Comparison of ENCODE assay signal across 2 cellular contexts in genomic region chr5:58406394-58406793, GRCh38.
TF ChIP-seq lines count a peak whose summit lies in the region.

No MANE protein-coding gene starts in this region.

TF ChIP-seq in SK-N-SH, 30 proteins besides CTCF, POLR2A, EP300 and RAD21:
- TF ChIP-seq FOXM1 (IDR thresholded peaks at IDR 0.05; ENCODE audit: low read depth) (no peak), FOXJ3 (CRISPR knock-in tag; IDR thresholded peaks at IDR 0.05) (no peak), MEF2A (IDR thresholded peaks at IDR 0.05; ENCODE audit: borderline replicate concordance, low read depth) (no peak), SMC3 (IDR thresholded peaks at IDR 0.05; ENCODE audit: low read depth, low read length) (no peak), EZH2phosphoT487 (IDR thresholded peaks at IDR 0.05; ENCODE audit: borderline replicate concordance, low read depth) (no peak), GABPA (IDR thresholded peaks at IDR 0.05; ENCODE audit: low read depth) (no peak)
- TF ChIP-seq, protein P1, sequence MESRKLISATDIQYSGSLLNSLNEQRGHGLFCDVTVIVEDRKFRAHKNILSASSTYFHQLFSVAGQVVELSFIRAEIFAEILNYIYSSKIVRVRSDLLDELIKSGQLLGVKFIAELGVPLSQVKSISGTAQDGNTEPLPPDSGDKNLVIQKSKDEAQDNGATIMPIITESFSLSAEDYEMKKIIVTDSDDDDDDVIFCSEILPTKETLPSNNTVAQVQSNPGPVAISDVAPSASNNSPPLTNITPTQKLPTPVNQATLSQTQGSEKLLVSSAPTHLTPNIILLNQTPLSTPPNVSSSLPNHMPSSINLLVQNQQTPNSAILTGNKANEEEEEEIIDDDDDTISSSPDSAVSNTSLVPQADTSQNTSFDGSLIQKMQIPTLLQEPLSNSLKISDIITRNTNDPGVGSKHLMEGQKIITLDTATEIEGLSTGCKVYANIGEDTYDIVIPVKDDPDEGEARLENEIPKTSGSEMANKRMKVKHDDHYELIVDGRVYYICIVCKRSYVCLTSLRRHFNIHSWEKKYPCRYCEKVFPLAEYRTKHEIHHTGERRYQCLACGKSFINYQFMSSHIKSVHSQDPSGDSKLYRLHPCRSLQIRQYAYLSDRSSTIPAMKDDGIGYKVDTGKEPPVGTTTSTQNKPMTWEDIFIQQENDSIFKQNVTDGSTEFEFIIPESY (IDR thresholded peaks at IDR 0.05; ENCODE audit: borderline replicate concordance, low read depth), result no peak
- TF ChIP-seq, protein P2, sequence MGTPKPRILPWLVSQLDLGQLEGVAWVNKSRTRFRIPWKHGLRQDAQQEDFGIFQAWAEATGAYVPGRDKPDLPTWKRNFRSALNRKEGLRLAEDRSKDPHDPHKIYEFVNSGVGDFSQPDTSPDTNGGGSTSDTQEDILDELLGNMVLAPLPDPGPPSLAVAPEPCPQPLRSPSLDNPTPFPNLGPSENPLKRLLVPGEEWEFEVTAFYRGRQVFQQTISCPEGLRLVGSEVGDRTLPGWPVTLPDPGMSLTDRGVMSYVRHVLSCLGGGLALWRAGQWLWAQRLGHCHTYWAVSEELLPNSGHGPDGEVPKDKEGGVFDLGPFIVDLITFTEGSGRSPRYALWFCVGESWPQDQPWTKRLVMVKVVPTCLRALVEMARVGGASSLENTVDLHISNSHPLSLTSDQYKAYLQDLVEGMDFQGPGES (IDR thresholded peaks at IDR 0.05; ENCODE audit: low read depth, low read length), result no peak
TF ChIP-seq in SK-N-SH: peak in this region for 0.

TF ChIP-seq in SK-N-SH treated with all-trans-retinoic acid at 6 μM for 48 hours, 23 proteins besides CTCF, POLR2A, EP300 and RAD21:
- TF ChIP-seq GLIS3 (CRISPR knock-in tag; IDR thresholded peaks at IDR 0.05) (no peak), ZC3H10 (CRISPR knock-in tag; IDR thresholded peaks at IDR 0.05) (no peak), ISL1 (CRISPR knock-in tag; IDR thresholded peaks at IDR 0.05) (no peak), ZNF565 (CRISPR knock-in tag; conservative IDR thresholded peaks at IDR 0.05; ENCODE audit: low read depth) (no peak), ZFP3 (CRISPR knock-in tag; IDR thresholded peaks at IDR 0.05) (no peak), TCF4 (CRISPR knock-in tag; IDR thresholded peaks at IDR 0.05; ENCODE audit: borderline replicate concordance) (no peak), ARNTL (CRISPR knock-in tag; IDR thresholded peaks at IDR 0.05; ENCODE audit: borderline replicate concordance, low read depth) (no peak), BACH2 (CRISPR knock-in tag; IDR thresholded peaks at IDR 0.05; ENCODE audit: borderline replicate concordance) (no peak), SNAI2 (CRISPR knock-in tag; IDR thresholded peaks at IDR 0.05) (no peak), ZFP30 (CRISPR knock-in tag; IDR thresholded peaks at IDR 0.05) (no peak), PPARA (CRISPR knock-in tag; IDR thresholded peaks at IDR 0.05; ENCODE audit: borderline replicate concordance) (no peak), ZNF70 (CRISPR knock-in tag; IDR thresholded peaks at IDR 0.05) (no peak), TOX (CRISPR knock-in tag; IDR thresholded peaks at IDR 0.05; ENCODE audit: borderline replicate concordance) (no peak)
- TF ChIP-seq, protein P3, sequence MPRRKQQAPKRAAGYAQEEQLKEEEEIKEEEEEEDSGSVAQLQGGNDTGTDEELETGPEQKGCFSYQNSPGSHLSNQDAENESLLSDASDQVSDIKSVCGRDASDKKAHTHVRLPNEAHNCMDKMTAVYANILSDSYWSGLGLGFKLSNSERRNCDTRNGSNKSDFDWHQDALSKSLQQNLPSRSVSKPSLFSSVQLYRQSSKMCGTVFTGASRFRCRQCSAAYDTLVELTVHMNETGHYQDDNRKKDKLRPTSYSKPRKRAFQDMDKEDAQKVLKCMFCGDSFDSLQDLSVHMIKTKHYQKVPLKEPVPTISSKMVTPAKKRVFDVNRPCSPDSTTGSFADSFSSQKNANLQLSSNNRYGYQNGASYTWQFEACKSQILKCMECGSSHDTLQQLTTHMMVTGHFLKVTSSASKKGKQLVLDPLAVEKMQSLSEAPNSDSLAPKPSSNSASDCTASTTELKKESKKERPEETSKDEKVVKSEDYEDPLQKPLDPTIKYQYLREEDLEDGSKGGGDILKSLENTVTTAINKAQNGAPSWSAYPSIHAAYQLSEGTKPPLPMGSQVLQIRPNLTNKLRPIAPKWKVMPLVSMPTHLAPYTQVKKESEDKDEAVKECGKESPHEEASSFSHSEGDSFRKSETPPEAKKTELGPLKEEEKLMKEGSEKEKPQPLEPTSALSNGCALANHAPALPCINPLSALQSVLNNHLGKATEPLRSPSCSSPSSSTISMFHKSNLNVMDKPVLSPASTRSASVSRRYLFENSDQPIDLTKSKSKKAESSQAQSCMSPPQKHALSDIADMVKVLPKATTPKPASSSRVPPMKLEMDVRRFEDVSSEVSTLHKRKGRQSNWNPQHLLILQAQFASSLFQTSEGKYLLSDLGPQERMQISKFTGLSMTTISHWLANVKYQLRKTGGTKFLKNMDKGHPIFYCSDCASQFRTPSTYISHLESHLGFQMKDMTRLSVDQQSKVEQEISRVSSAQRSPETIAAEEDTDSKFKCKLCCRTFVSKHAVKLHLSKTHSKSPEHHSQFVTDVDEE (CRISPR knock-in tag; IDR thresholded peaks at IDR 0.05), result no peak
- TF ChIP-seq, protein P4, sequence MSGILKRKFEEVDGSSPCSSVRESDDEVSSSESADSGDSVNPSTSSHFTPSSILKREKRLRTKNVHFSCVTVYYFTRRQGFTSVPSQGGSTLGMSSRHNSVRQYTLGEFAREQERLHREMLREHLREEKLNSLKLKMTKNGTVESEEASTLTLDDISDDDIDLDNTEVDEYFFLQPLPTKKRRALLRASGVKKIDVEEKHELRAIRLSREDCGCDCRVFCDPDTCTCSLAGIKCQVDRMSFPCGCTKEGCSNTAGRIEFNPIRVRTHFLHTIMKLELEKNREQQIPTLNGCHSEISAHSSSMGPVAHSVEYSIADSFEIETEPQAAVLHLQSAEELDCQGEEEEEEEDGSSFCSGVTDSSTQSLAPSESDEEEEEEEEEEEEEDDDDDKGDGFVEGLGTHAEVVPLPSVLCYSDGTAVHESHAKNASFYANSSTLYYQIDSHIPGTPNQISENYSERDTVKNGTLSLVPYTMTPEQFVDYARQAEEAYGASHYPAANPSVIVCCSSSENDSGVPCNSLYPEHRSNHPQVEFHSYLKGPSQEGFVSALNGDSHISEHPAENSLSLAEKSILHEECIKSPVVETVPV (CRISPR knock-in tag; IDR thresholded peaks at IDR 0.05), result no peak
- TF ChIP-seq, protein P5, sequence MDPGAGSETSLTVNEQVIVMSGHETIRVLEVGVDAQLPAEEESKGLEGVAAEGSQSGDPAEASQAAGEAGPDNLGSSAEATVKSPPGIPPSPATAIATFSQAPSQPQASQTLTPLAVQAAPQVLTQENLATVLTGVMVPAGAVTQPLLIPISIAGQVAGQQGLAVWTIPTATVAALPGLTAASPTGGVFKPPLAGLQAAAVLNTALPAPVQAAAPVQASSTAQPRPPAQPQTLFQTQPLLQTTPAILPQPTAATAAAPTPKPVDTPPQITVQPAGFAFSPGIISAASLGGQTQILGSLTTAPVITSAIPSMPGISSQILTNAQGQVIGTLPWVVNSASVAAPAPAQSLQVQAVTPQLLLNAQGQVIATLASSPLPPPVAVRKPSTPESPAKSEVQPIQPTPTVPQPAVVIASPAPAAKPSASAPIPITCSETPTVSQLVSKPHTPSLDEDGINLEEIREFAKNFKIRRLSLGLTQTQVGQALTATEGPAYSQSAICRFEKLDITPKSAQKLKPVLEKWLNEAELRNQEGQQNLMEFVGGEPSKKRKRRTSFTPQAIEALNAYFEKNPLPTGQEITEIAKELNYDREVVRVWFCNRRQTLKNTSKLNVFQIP (CRISPR knock-in tag; IDR thresholded peaks at IDR 0.05; ENCODE audit: borderline replicate concordance, low read depth), result no peak
